In genomic region chr1:8464987-8465386, GRCh38 we compare ENCODE assay signal across 13 cellular contexts.
A peak's percentile ranks its signal among the peaks of the same experiment; 100 is the strongest.
DNase-seq lines count a peak whose midpoint lies in the region; ATAC-seq, FAIRE-seq and TF ChIP-seq lines count a peak whose summit lies in the region.
"Had no signal": no experiment of that assay in that cellular context is flagged by ENCODE, and none has a peak within 500 bp of the region (broad histone marks: within the 10 kb centered on the region; RNA-seq: fewer than 3 reads in every experiment).

No MANE protein-coding gene starts in this region.

- 0 out of 2 replicates have a peak, but pooled peaks have one; percentile 18 for ATAC-seq in IMR-90 (ENCODE audit: low read depth)
- ATAC-seq in GM12878: no peak
- ATAC-seq in pancreas: no peak
- no peak for ATAC-seq in GM18505 (IDR thresholded peaks at IDR 0.05; ENCODE audit: unreplicated experiment)
- no peak for ATAC-seq in GM18498 (IDR thresholded peaks at IDR 0.05; ENCODE audit: unreplicated experiment)

- TF ChIP-seq CTCF in IMR-90 (conservative IDR thresholded peaks at IDR 0.05; ENCODE audit: low read depth, low read length) (peak; percentile 36), GM12878 (IDR thresholded peaks at IDR 0.05 in 2 of 3, conservative IDR thresholded peaks at IDR 0.05 in 1 of 3; ENCODE audit: control insufficient read depth in 2 of 3, extremely low read depth in 1 of 3, insufficient read depth in 1 of 3, low read depth in 3 of 3, low read length in 3 of 3) (no peak), pancreas (IDR thresholded peaks at IDR 0.05) (no peak)

- H3K4me2 ChIP-seq in IMR-90 (ENCODE audit: low read depth, low read length): no peak overlapping the region
- H3K4me2 ChIP-seq in GM12878 (ENCODE audit: control insufficient read depth, insufficient read depth): no peak overlapping the region

- no peak for FAIRE-seq in GM12878 (lab: Jason Lieb, UNC)
- no peak for FAIRE-seq in pancreas (lab: Jason Lieb, UNC)
- FAIRE-seq: keratinocyte had no signal

- in situ Hi-C loops in IMR-90 (cut with MboI; ENCODE audit: low sequenced_read_pairs): no loop called here
- in situ Hi-C loops in GM12878 (cut with MboI): no loop called here

- H3K23ac ChIP-seq in IMR-90 (ENCODE audit: low read depth, low read length): peak overlapping the region; percentile 96

- H2BK20ac ChIP-seq in IMR-90 (ENCODE audit: low read depth, low read length): peak overlapping the region; percentile 60; the same call in 1 of the 2 replicates

- H3K9ac ChIP-seq in IMR-90 (ENCODE audit: low read depth, low read length): peak overlapping the region; percentile 58; the same call in 1 of the 2 replicates
- no peak overlapping the region for H3K9ac ChIP-seq in GM12878 (ENCODE audit: control insufficient read depth, insufficient read depth, low read length)
- H3K9ac ChIP-seq in stomach smooth muscle (ENCODE audit: low read length in 2 of 2): no peak overlapping the region

- POLR2A ChIA-PET in IMR-90 (lab: Charles Lee; ENCODE audit: unreplicated experiment): interaction anchor here (0.7 kb wide), 1 partner anchor 460 kb away, joined by 3 read pairs; no protein-coding TSS in a partner anchor
- POLR2A ChIA-PET in GM12878 (lab: Charles Lee): interaction anchor here (1.2 kb wide), 1 partner anchor 13 kb away, joined by 3 read pairs; no protein-coding TSS in a partner anchor

- H3K27ac ChIP-seq in IMR-90 (ENCODE audit: insufficient read depth, low read length): peak overlapping the region; percentile 89; the same call in 1 of the 2 replicates
- no peak overlapping the region for H3K27ac ChIP-seq in GM12878 (ENCODE audit: control insufficient read depth, insufficient read depth)
- H3K27ac ChIP-seq in layer of hippocampus (ENCODE audit: low read depth, low read length): peak overlapping the region; percentile 64
- H3K27ac ChIP-seq in stomach smooth muscle (ENCODE audit: low read length): peak overlapping the region; percentile 87
- peak overlapping the region in 1 of 4 donors; percentile 17 for H3K27ac ChIP-seq in pancreas

- H3K9me3 ChIP-seq in IMR-90 (ENCODE audit: control insufficient read depth, insufficient read depth, low read length): no peaks in the 10 kb centered on the region
- no peaks in the 10 kb centered on the region for H3K9me3 ChIP-seq in GM12878 (replicated peaks; ENCODE audit: control insufficient read depth, insufficient read depth, low read length)
- H3K9me3 ChIP-seq in stomach smooth muscle (ENCODE audit: control insufficient read depth in 2 of 2, low read length in 2 of 2): no peaks in the 10 kb centered on the region
- H3K9me3 ChIP-seq in pancreas: no peaks in the 10 kb centered on the region

- RAD21 ChIA-PET in GM12878 (lab: Charles Lee; ENCODE audit: unreplicated experiment): no interaction called here

- peak overlapping the region; percentile 81 for H4K91ac ChIP-seq in IMR-90 (ENCODE audit: insufficient read depth, low read depth, low read length)

- H4K20me1 ChIP-seq in IMR-90 (ENCODE audit: insufficient read depth, low read length): peaks cover 4% of the 10 kb centered on the region
- no peaks in the 10 kb centered on the region for H4K20me1 ChIP-seq in GM12878 (ENCODE audit: control insufficient read depth, insufficient read depth)

- peak overlapping the region; percentile 61; the same call in 1 of the 2 replicates for H4K5ac ChIP-seq in IMR-90 (ENCODE audit: low read depth, low read length)

- BruUV-seq in IMR-90 (replicated peaks; lab: Mats Ljungman, UMichigan) (no TSS peak), GM12878 (replicated peaks; lab: Mats Ljungman, UMichigan) (no TSS peak)

- peak overlapping the region; percentile 91; the same call in 1 of the 2 replicates for H2BK120ac ChIP-seq in IMR-90 (ENCODE audit: low read depth, low read length)

- no CpG with 5 or more reads among the region's 5 CpGs for whole genome bisulfite sequencing in IMR-90 (ENCODE audit: extremely low coverage in 2 of 2, insufficient read length in 1 of 2), 2 experiments
- WGBS in GM12878 (ENCODE audit: insufficient coverage, insufficient replicate concordance, low lambda C conversion rate, missing lambda C conversion rate): 99% methylated on average over 5 of the region's 5 CpGs
- WGBS in pancreas, 2 donors: 82 to 85% methylated on average over 5 of the region's 5 CpGs

- intact Hi-C loops in IMR-90 (cut with micrococcal nuclease) (loop anchor here (2.0 to 10.0 kb wide), 5 partner anchors 97 to 390 kb away; partner anchors contain the start of gene RERE), GM12878 (cut with micrococcal nuclease; ENCODE audit: unreplicated experiment) (no loop called here), pancreas (cut with DNase I) (no loop called here)

- H2AK5ac ChIP-seq in IMR-90 (ENCODE audit: low read depth, low read length): peak overlapping the region; percentile 66

- no peak overlapping the region for H2AK9ac ChIP-seq in IMR-90 (replicated peaks; ENCODE audit: low read depth, low read length, poor library complexity)

- H3K27me3 ChIP-seq in IMR-90 (ENCODE audit: control insufficient read depth, insufficient read depth, low read length): no peaks in the 10 kb centered on the region
- no peaks in the 10 kb centered on the region for H3K27me3 ChIP-seq in GM12878 (replicated peaks in 1 of 2; ENCODE audit: control insufficient read depth in 2 of 2, insufficient read depth in 2 of 2, low read length in 1 of 2)
- H3K27me3 ChIP-seq in layer of hippocampus (ENCODE audit: control insufficient read depth, insufficient read depth, low read length): no peaks in the 10 kb centered on the region
- no peaks in the 10 kb centered on the region for H3K27me3 ChIP-seq in stomach smooth muscle (ENCODE audit: control insufficient read depth in 1 of 2, insufficient read depth in 2 of 2, low read length in 2 of 2)
- H3K27me3 ChIP-seq in pancreas: no peaks in the 10 kb centered on the region

- peak overlapping the region; percentile 51; the same call in 1 of the 2 replicates for H3K18ac ChIP-seq in IMR-90 (ENCODE audit: low read depth, low read length)

- peak overlapping the region; percentile 92 for H3K14ac ChIP-seq in IMR-90 (replicated peaks; ENCODE audit: low read depth, low read length)

- peak overlapping the region; percentile 85; the same call in 2 of the 3 replicates for H2BK15ac ChIP-seq in IMR-90 (ENCODE audit: low read depth, low read length)

- SMC1A ChIA-PET in GM12878 (lab: Charles Lee; ENCODE audit: uncharacterized antibody, unreplicated experiment): interaction anchor here (1.5 kb wide), 1 partner anchor 12 kb away, joined by 5 read pairs; no protein-coding TSS in a partner anchor

- dilution Hi-C loops in IMR-90 (cut with HindIII; ENCODE audit: low sequenced_read_pairs, unreplicated experiment): no loop called here

- CTCF ChIA-PET in IMR-90 (lab: Yijun Ruan, JAX) (interaction anchor here (1.1 kb wide), 1 partner anchor 384 kb away, joined by 4 read pairs; no protein-coding TSS in a partner anchor), GM12878 (lab: Yijun Ruan, JAX) (interaction anchor here (0.9 kb wide), 1 partner anchor 45 kb away, joined by 3 read pairs; no protein-coding TSS in a partner anchor)

- peak overlapping the region; percentile 74 to 95; a peak in 3 of 4 replicates for H4K8ac ChIP-seq in IMR-90 (ENCODE audit: low read depth in 2 of 2, low read length in 2 of 2)

- no peak overlapping the region for H3K56ac ChIP-seq in IMR-90 (ENCODE audit: extremely low read depth, insufficient read depth, low read length)

- no peak for TF ChIP-seq EP300 in GM12878 (IDR thresholded peaks at IDR 0.05; ENCODE audit: borderline replicate concordance in 1 of 2, control insufficient read depth in 1 of 2, low read depth in 2 of 2, low read length in 2 of 2)

- H3K79me1 ChIP-seq in IMR-90 (ENCODE audit: low read depth in 1 of 2, low read length in 2 of 2): peaks cover 41 to 64% of the 10 kb centered on the region in 2 experiments

- peak overlapping the region; percentile 98 for H3K4ac ChIP-seq in IMR-90 (ENCODE audit: low read depth, low read length)

- TF ChIP-seq POLR2A in IMR-90 (IDR thresholded peaks at IDR 0.05; ENCODE audit: low read depth, low read length) (no peak), GM12878 (IDR thresholded peaks at IDR 0.05; ENCODE audit: low read depth, low read length) (no peak), GM18505 (IDR thresholded peaks at IDR 0.05; ENCODE audit: borderline replicate concordance, extremely low read depth, insufficient read depth, insufficient read length) (no peak)

- peak; percentile 74 for DNase-seq in IMR-90
- no peak for DNase-seq in GM12878 (ENCODE audit: low read depth, low spot score)
- DNase-seq in pancreas: no peak
- no peak for DNase-seq in C1 segment of cervical spinal cord (lab: John Stamatoyannopoulos, UW)
- DNase-seq: activated effector memory CD4-positive, alpha-beta T cell treated with anti-CD3 and anti-CD28 coated beads, Interleukin-2, amount 50 U/mL, for 16 hours; dermis blood vessel endothelial cell; GOT3; NCI-H1417 had no signal

- H3K79me2 ChIP-seq in GM12878 (ENCODE audit: control insufficient read depth, insufficient read depth, low read length): no peaks in the 10 kb centered on the region

- H3K36me3 ChIP-seq in IMR-90 (ENCODE audit: control insufficient read depth, insufficient read depth, low read length): peaks cover 3% of the 10 kb centered on the region
- H3K36me3 ChIP-seq in GM12878 (ENCODE audit: control insufficient read depth in 2 of 2, insufficient read depth in 2 of 2, low read length in 1 of 2): peaks cover 3 to 8% of the 10 kb centered on the region in 2 experiments
- H3K36me3 ChIP-seq in stomach smooth muscle (ENCODE audit: control insufficient read depth in 2 of 2, insufficient read depth in 2 of 2, low read length in 2 of 2): no peaks in the 10 kb centered on the region
- H3K36me3 ChIP-seq in pancreas: no peaks in the 10 kb centered on the region

- TF ChIP-seq RAD21 in IMR-90 (IDR thresholded peaks at IDR 0.05; ENCODE audit: low read length) (peak; percentile 46), GM12878 (IDR thresholded peaks at IDR 0.05; ENCODE audit: insufficient read depth, low read depth, low read length) (0 out of 2 replicates have a peak, but pooled peaks have one; percentile 12)

- no peak overlapping the region for H3K4me3 ChIP-seq in IMR-90 (ENCODE audit: insufficient read depth, low read depth, low read length)
- H3K4me3 ChIP-seq in GM12878: no peak overlapping the region
- H3K4me3 ChIP-seq in stomach smooth muscle (ENCODE audit: low read length in 2 of 2): no peak overlapping the region
- H3K4me3 ChIP-seq in pancreas: no peak overlapping the region

- H3K9me1 ChIP-seq in IMR-90 (ENCODE audit: insufficient read depth, low read length): peaks cover 31% of the 10 kb centered on the region

- H3K4me1 ChIP-seq in IMR-90 (ENCODE audit: control insufficient read depth, insufficient read depth, low read length) (peaks cover 35% of the 10 kb centered on the region), GM12878 (ENCODE audit: control insufficient read depth, insufficient read depth, low read length) (peaks cover 3% of the 10 kb centered on the region; the same call in 1 of the 2 replicates), stomach smooth muscle (ENCODE audit: control insufficient read depth, insufficient read depth, low read length) (peaks cover 38% of the 10 kb centered on the region), pancreas (peaks cover 18 to 43% (median 30%) of the 10 kb centered on the region in 3 donors)

- peak overlapping the region; percentile 84 for H2BK5ac ChIP-seq in IMR-90 (ENCODE audit: low read depth, low read length, poor library complexity, severe bottlenecking)

- H2AFZ ChIP-seq in IMR-90 (replicated peaks; ENCODE audit: low read length, poor library complexity) (no peak overlapping the region), GM12878 (ENCODE audit: control insufficient read depth, low read depth, low read length) (no peak overlapping the region)
